In genomic region chr15:40739042-40739441, GRCh38 we compare ENCODE assay signal across 16 cellular contexts. TPM values are rescaled to one million over a fixed set of nuclear protein-coding genes. Genes with fewer than 3 reads are reported as not detected.
A peak's percentile ranks its signal among the peaks of the same experiment; 100 is the strongest.
DNase-seq lines count a peak whose midpoint lies in the region; ATAC-seq lines count a peak whose summit lies in the region.
"Had no signal": no experiment of that assay in that cellular context is flagged by ENCODE, and none has a peak within 500 bp of the region (broad histone marks: within the 10 kb centered on the region; RNA-seq: fewer than 3 reads in every experiment).

No MANE protein-coding gene starts in this region.

- H3K9ac ChIP-seq in NT2/D1 (ENCODE audit: insufficient read length, low read depth) = no peak overlapping the region

- no peak overlapping the region for H3K4me3 ChIP-seq in NT2/D1 (ENCODE audit: insufficient read length, low read depth)
- H3K4me3 ChIP-seq: GM12878 had no signal

- intact Hi-C loops in activated naive CD4-positive, alpha-beta T cell treated with anti-CD3 and anti-CD28 coated beads for 36 hours (cut with micrococcal nuclease) = no loop called here
- intact Hi-C loops in activated T-helper 2 cell treated with anti-CD3 and anti-CD28 coated beads, Interferon-gamma antibody, Interleukin-2, Interleukin-4, amounts not matched to agents 10 μg/mL and 5 μg/mL and 100 μg/mL, durations not matched to agents 14 hours and 24 hours and 36 hours (cut with micrococcal nuclease) = no loop called here

- H3K36me3 Mint-ChIP-seq in activated naive CD4-positive, alpha-beta T cell treated with anti-CD3 and anti-CD28 coated beads, Interleukin-2, amount 10 ng/mL, durations not matched to agents 7 days and 5 days = peaks cover 53% of the 10 kb centered on the region
- peaks cover 22% of the 10 kb centered on the region for H3K36me3 Mint-ChIP-seq in activated naive CD4-positive, alpha-beta T cell treated with anti-CD3 and anti-CD28 coated beads for 36 hours (ENCODE audit: low read depth)
- H3K36me3 Mint-ChIP-seq in stimulated activated effector memory CD8-positive, alpha-beta T cell treated with anti-CD3 and anti-CD28 coated beads, Interleukin-12 subunit alpha, Interleukin-12 subunit beta, amount 100 ng/mL, for 72 hours = peaks cover 93% of the 10 kb centered on the region
- peaks cover 56% of the 10 kb centered on the region for H3K36me3 Mint-ChIP-seq in activated T-helper 2 cell treated with anti-CD3 and anti-CD28 coated beads, Interferon-gamma antibody, Interleukin-2, Interleukin-4, amounts not matched to agents 10 μg/mL and 5 μg/mL and 100 μg/mL, durations not matched to agents 14 hours and 24 hours and 36 hours (ENCODE audit: low read depth)

- CTCF ChIA-PET in activated naive CD4-positive, alpha-beta T cell treated with anti-CD3 and anti-CD28 coated beads, Interleukin-2, amount 10 ng/mL, durations not matched to agents 7 days and 5 days (lab: Charles Lee) = interaction anchor here (0.5 to 1.8 kb wide), 3 partner anchors 10 to 17 kb away, joined by 3 to 5 read pairs (median 4); no protein-coding TSS in a partner anchor
- CTCF ChIA-PET in activated naive CD4-positive, alpha-beta T cell treated with anti-CD3 and anti-CD28 coated beads for 36 hours (lab: Charles Lee) = interaction anchor here (0.6 to 1.8 kb wide), 5 partner anchors 43 to 157 kb away, joined by 3 to 4 read pairs (median 3); no protein-coding TSS in a partner anchor

- H3K4me1 Mint-ChIP-seq in activated naive CD4-positive, alpha-beta T cell treated with anti-CD3 and anti-CD28 coated beads, Interleukin-2, amount 10 ng/mL, durations not matched to agents 7 days and 5 days = peaks cover 18% of the 10 kb centered on the region
- H3K4me1 Mint-ChIP-seq in activated naive CD4-positive, alpha-beta T cell treated with anti-CD3 and anti-CD28 coated beads for 36 hours (ENCODE audit: low read depth) = peaks cover 8% of the 10 kb centered on the region
- H3K4me1 Mint-ChIP-seq in stimulated activated effector memory CD8-positive, alpha-beta T cell treated with anti-CD3 and anti-CD28 coated beads, Interleukin-12 subunit alpha, Interleukin-12 subunit beta, amount 100 ng/mL, for 72 hours = peaks cover 15% of the 10 kb centered on the region
- peaks cover 14% of the 10 kb centered on the region for H3K4me1 Mint-ChIP-seq in activated T-helper 2 cell treated with anti-CD3 and anti-CD28 coated beads, Interferon-gamma antibody, Interleukin-2, Interleukin-4, amounts not matched to agents 10 μg/mL and 5 μg/mL and 100 μg/mL, durations not matched to agents 14 hours and 24 hours and 36 hours (ENCODE audit: low read depth)

- H3K4me3 Mint-ChIP-seq in activated naive CD4-positive, alpha-beta T cell treated with anti-CD3 and anti-CD28 coated beads, Interleukin-2, amount 10 ng/mL, durations not matched to agents 7 days and 5 days = no peak overlapping the region
- no peak overlapping the region for H3K4me3 Mint-ChIP-seq in activated naive CD4-positive, alpha-beta T cell treated with anti-CD3 and anti-CD28 coated beads for 36 hours
- H3K4me3 Mint-ChIP-seq in stimulated activated effector memory CD8-positive, alpha-beta T cell treated with anti-CD3 and anti-CD28 coated beads, Interleukin-12 subunit alpha, Interleukin-12 subunit beta, amount 100 ng/mL, for 72 hours = no peak overlapping the region
- H3K4me3 Mint-ChIP-seq in activated T-helper 2 cell treated with anti-CD3 and anti-CD28 coated beads, Interferon-gamma antibody, Interleukin-2, Interleukin-4, amounts not matched to agents 10 μg/mL and 5 μg/mL and 100 μg/mL, durations not matched to agents 14 hours and 24 hours and 36 hours (ENCODE audit: low read depth) = no peak overlapping the region
- H3K4me3 Mint-ChIP-seq: CD4-positive, CD25-positive, alpha-beta regulatory T cell had no signal

- H3K4me1 ChIP-seq in NT2/D1 (ENCODE audit: insufficient read depth, insufficient read length) = peaks cover 1% of the 10 kb centered on the region

- H3K36me3 ChIP-seq in NT2/D1 (ENCODE audit: insufficient read depth, insufficient read length, low read length) = peaks cover 70% of the 10 kb centered on the region

- DNase-seq in activated naive CD4-positive, alpha-beta T cell treated with anti-CD3 and anti-CD28 coated beads, Interleukin-2, amount 10 ng/mL, durations not matched to agents 7 days and 5 days = no peak
- no peak for DNase-seq in activated naive CD4-positive, alpha-beta T cell treated with anti-CD3 and anti-CD28 coated beads for 36 hours
- DNase-seq in NT2/D1 (ENCODE audit: low read depth, low spot score) (peak; percentile 71), iPS DF 19.7 (ENCODE audit: low read depth, low spot score) (peak; percentile 68), NCI-H2196 treated with DMSO at 0.1 percent for 48 hours (lab: John Stamatoyannopoulos, UW; ENCODE audit: unreplicated experiment) (no peak), NCI-H510A (lab: John Stamatoyannopoulos, UW) (no peak)
- no peak for DNase-seq in stimulated activated effector memory CD8-positive, alpha-beta T cell treated with anti-CD3 and anti-CD28 coated beads, Interleukin-12 subunit alpha, Interleukin-12 subunit beta, amount 100 ng/mL, for 72 hours (ENCODE audit: low spot score in 2 of 2)
- DNase-seq in activated T-helper 2 cell treated with anti-CD3 and anti-CD28 coated beads, Interferon-gamma antibody, Interleukin-2, Interleukin-4, amounts not matched to agents 10 μg/mL and 5 μg/mL and 100 μg/mL, durations not matched to agents 14 hours and 24 hours and 36 hours (ENCODE audit: low spot score) = no peak
- DNase-seq: ACHN; Calu3; CD4-positive, CD25-positive, alpha-beta regulatory T cell; MM.1S; NCI-H1105 treated with DMSO at 0.1 percent for 48 hours; NCI-H187 treated with DMSO at 0.1 percent for 48 hours; NCI-H510A treated with DMSO at 0.1 percent for 48 hours had no signal

- H3K9me3 Mint-ChIP-seq in activated naive CD4-positive, alpha-beta T cell treated with anti-CD3 and anti-CD28 coated beads, Interleukin-2, amount 10 ng/mL, durations not matched to agents 7 days and 5 days = no peaks in the 10 kb centered on the region
- no peaks in the 10 kb centered on the region for H3K9me3 Mint-ChIP-seq in activated naive CD4-positive, alpha-beta T cell treated with anti-CD3 and anti-CD28 coated beads for 36 hours
- H3K9me3 Mint-ChIP-seq in stimulated activated effector memory CD8-positive, alpha-beta T cell treated with anti-CD3 and anti-CD28 coated beads, Interleukin-12 subunit alpha, Interleukin-12 subunit beta, amount 100 ng/mL, for 72 hours = no peaks in the 10 kb centered on the region
- H3K9me3 Mint-ChIP-seq in activated T-helper 2 cell treated with anti-CD3 and anti-CD28 coated beads, Interferon-gamma antibody, Interleukin-2, Interleukin-4, amounts not matched to agents 10 μg/mL and 5 μg/mL and 100 μg/mL, durations not matched to agents 14 hours and 24 hours and 36 hours = no peaks in the 10 kb centered on the region
- H3K9me3 Mint-ChIP-seq: CD4-positive, CD25-positive, alpha-beta regulatory T cell had no signal

- H3K27ac Mint-ChIP-seq in activated naive CD4-positive, alpha-beta T cell treated with anti-CD3 and anti-CD28 coated beads, Interleukin-2, amount 10 ng/mL, durations not matched to agents 7 days and 5 days = peak overlapping the region; percentile 14
- no peak overlapping the region for H3K27ac Mint-ChIP-seq in activated naive CD4-positive, alpha-beta T cell treated with anti-CD3 and anti-CD28 coated beads for 36 hours
- peak overlapping the region; percentile 52 for H3K27ac Mint-ChIP-seq in stimulated activated effector memory CD8-positive, alpha-beta T cell treated with anti-CD3 and anti-CD28 coated beads, Interleukin-12 subunit alpha, Interleukin-12 subunit beta, amount 100 ng/mL, for 72 hours
- H3K27ac Mint-ChIP-seq in activated T-helper 2 cell treated with anti-CD3 and anti-CD28 coated beads, Interferon-gamma antibody, Interleukin-2, Interleukin-4, amounts not matched to agents 10 μg/mL and 5 μg/mL and 100 μg/mL, durations not matched to agents 14 hours and 24 hours and 36 hours = no peak overlapping the region
- H3K27ac Mint-ChIP-seq: CD4-positive, CD25-positive, alpha-beta regulatory T cell had no signal

- no peak for ATAC-seq in stimulated activated effector memory CD8-positive, alpha-beta T cell treated with anti-CD3 and anti-CD28 coated beads, Interleukin-12 subunit alpha, Interleukin-12 subunit beta, amount 100 ng/mL, for 72 hours
- ATAC-seq: GM12878 had no signal

- H3K9me3 ChIP-seq in NT2/D1 (ENCODE audit: insufficient read depth, low read length) = no peaks in the 10 kb centered on the region

- no peaks in the 10 kb centered on the region for H3K27me3 ChIP-seq in NT2/D1 (ENCODE audit: insufficient read depth, insufficient read length)

- no peaks in the 10 kb centered on the region for H3K27me3 Mint-ChIP-seq in activated naive CD4-positive, alpha-beta T cell treated with anti-CD3 and anti-CD28 coated beads, Interleukin-2, amount 10 ng/mL, durations not matched to agents 7 days and 5 days
- H3K27me3 Mint-ChIP-seq in activated naive CD4-positive, alpha-beta T cell treated with anti-CD3 and anti-CD28 coated beads for 36 hours (ENCODE audit: low read depth) = no peaks in the 10 kb centered on the region
- H3K27me3 Mint-ChIP-seq in activated T-helper 2 cell treated with anti-CD3 and anti-CD28 coated beads, Interferon-gamma antibody, Interleukin-2, Interleukin-4, amounts not matched to agents 10 μg/mL and 5 μg/mL and 100 μg/mL, durations not matched to agents 14 hours and 24 hours and 36 hours (ENCODE audit: low read depth) = no peaks in the 10 kb centered on the region
- H3K27me3 Mint-ChIP-seq: CD4-positive, CD25-positive, alpha-beta regulatory T cell had no signal

RNA-seq across cellular contexts. Expression of gene RMDN3, which starts 16.0 kb away (rescaled TPM):
- 10 to 100 TPM; 17.8 to 19.2 TPM for total RNA-seq in activated naive CD4-positive, alpha-beta T cell treated with anti-CD3 and anti-CD28 coated beads for 36 hours
- total RNA-seq in activated T-helper 2 cell treated with anti-CD3 and anti-CD28 coated beads, Interferon-gamma antibody, Interleukin-2, Interleukin-4, amounts not matched to agents 10 μg/mL and 5 μg/mL and 100 μg/mL, durations not matched to agents 14 hours and 24 hours and 36 hours = 28.3 and 30.6 TPM in 2 replicates

RNA-seq across cellular contexts. Expression of gene GCHFR, which starts 24.8 kb away (rescaled TPM):
- 10 to 100 TPM; 28.1 to 32.7 TPM for total RNA-seq in activated naive CD4-positive, alpha-beta T cell treated with anti-CD3 and anti-CD28 coated beads for 36 hours
- total RNA-seq in activated T-helper 2 cell treated with anti-CD3 and anti-CD28 coated beads, Interferon-gamma antibody, Interleukin-2, Interleukin-4, amounts not matched to agents 10 μg/mL and 5 μg/mL and 100 μg/mL, durations not matched to agents 14 hours and 24 hours and 36 hours = 43.7 and 44.7 TPM in 2 replicates

RNA-seq across cellular contexts. Expression of gene C15orf62, which starts 30.7 kb away (rescaled TPM):
- under 1 TPM; 0.10 to 0.33 TPM for total RNA-seq in activated naive CD4-positive, alpha-beta T cell treated with anti-CD3 and anti-CD28 coated beads for 36 hours
- total RNA-seq in activated T-helper 2 cell treated with anti-CD3 and anti-CD28 coated beads, Interferon-gamma antibody, Interleukin-2, Interleukin-4, amounts not matched to agents 10 μg/mL and 5 μg/mL and 100 μg/mL, durations not matched to agents 14 hours and 24 hours and 36 hours = 0.48 and 0.76 TPM in 2 replicates

RNA-seq across cellular contexts. Expression of gene RAD51, which starts 44.1 kb away (rescaled TPM):
- 10 to 100 TPM; 65.8 to 68.8 TPM for total RNA-seq in activated naive CD4-positive, alpha-beta T cell treated with anti-CD3 and anti-CD28 coated beads for 36 hours
- total RNA-seq in activated T-helper 2 cell treated with anti-CD3 and anti-CD28 coated beads, Interferon-gamma antibody, Interleukin-2, Interleukin-4, amounts not matched to agents 10 μg/mL and 5 μg/mL and 100 μg/mL, durations not matched to agents 14 hours and 24 hours and 36 hours = 51.4 and 53.8 TPM in 2 replicates

Comparison
In these comparisons a context has a peak if more than half of its experiments do, and no peak if none do; other contexts are left out.
1. H3K27ac Mint-ChIP-seq: peak in activated naive CD4-positive, alpha-beta T cell treated with anti-CD3 and anti-CD28 coated beads, Interleukin-2, amount 10 ng/mL, durations not matched to agents 7 days and 5 days (single experiment) and stimulated activated effector memory CD8-positive, alpha-beta T cell treated with anti-CD3 and anti-CD28 coated beads, Interleukin-12 subunit alpha, Interleukin-12 subunit beta, amount 100 ng/mL, for 72 hours (single experiment); none in activated naive CD4-positive, alpha-beta T cell treated with anti-CD3 and anti-CD28 coated beads for 36 hours (single experiment) and activated T-helper 2 cell treated with anti-CD3 and anti-CD28 coated beads, Interferon-gamma antibody, Interleukin-2, Interleukin-4, amounts not matched to agents 10 μg/mL and 5 μg/mL and 100 μg/mL, durations not matched to agents 14 hours and 24 hours and 36 hours (single experiment).
2. DNase-seq: peak in NT2/D1 (single experiment) and iPS DF 19.7 (single experiment); none in activated naive CD4-positive, alpha-beta T cell treated with anti-CD3 and anti-CD28 coated beads, Interleukin-2, amount 10 ng/mL, durations not matched to agents 7 days and 5 days (single experiment), activated naive CD4-positive, alpha-beta T cell treated with anti-CD3 and anti-CD28 coated beads for 36 hours (single experiment), stimulated activated effector memory CD8-positive, alpha-beta T cell treated with anti-CD3 and anti-CD28 coated beads, Interleukin-12 subunit alpha, Interleukin-12 subunit beta, amount 100 ng/mL, for 72 hours (0 of 2), activated T-helper 2 cell treated with anti-CD3 and anti-CD28 coated beads, Interferon-gamma antibody, Interleukin-2, Interleukin-4, amounts not matched to agents 10 μg/mL and 5 μg/mL and 100 μg/mL, durations not matched to agents 14 hours and 24 hours and 36 hours (single experiment), NCI-H2196 treated with DMSO at 0.1 percent for 48 hours (single experiment) and NCI-H510A (single experiment).